ENCODE assay signal across 8 cellular contexts in genomic region chr21:33801424-33802405, GRCh38.
DNase-seq lines count a peak whose midpoint lies in the region; ATAC-seq lines count a peak whose summit lies in the region.

No MANE protein-coding gene starts in this region.

- no peak overlapping the region for H3K4me3 Mint-ChIP-seq in stimulated activated naive CD8-positive, alpha-beta T cell treated with anti-CD3 and anti-CD28 coated beads, Interleukin-15, amount 100 ng/mL, for 72 hours

- no peak for ATAC-seq in stimulated activated naive CD8-positive, alpha-beta T cell treated with anti-CD3 and anti-CD28 coated beads, Interleukin-15, amount 100 ng/mL, for 72 hours
- ATAC-seq in HG03039 (IDR thresholded peaks at IDR 0.05; ENCODE audit: unreplicated experiment): no peak

- no peak overlapping the region for H3K4me2 ChIP-seq in neuronal stem cell (ENCODE audit: insufficient read depth, low read length, poor library complexity, severe bottlenecking)

- no CpG with 5 or more reads among the region's 8 CpGs for WGBS in neuronal stem cell (ENCODE audit: extremely low coverage in 2 of 2, insufficient read length in 2 of 2, insufficient replicate concordance in 1 of 2), 2 donors

- no peak overlapping the region for H3K23ac ChIP-seq in neuronal stem cell (ENCODE audit: low read depth, low read length, poor library complexity)

- no peak overlapping the region for H2BK15ac ChIP-seq in neuronal stem cell (ENCODE audit: low read length)

- no peak overlapping the region for H2AFZ ChIP-seq in neuronal stem cell (ENCODE audit: low read length)

- H2BK120ac ChIP-seq in neuronal stem cell (ENCODE audit: low read depth, low read length): no peak overlapping the region

- H3K36me3 ChIP-seq in neuronal stem cell (replicated peaks in 1 of 2; ENCODE audit: control insufficient read depth in 2 of 2, insufficient read depth in 2 of 2, low read length in 2 of 2): peaks cover 7 to 76% of the 10 kb centered on the region in 2 donors

- no peaks in the 10 kb centered on the region for H3K79me1 ChIP-seq in neuronal stem cell (ENCODE audit: low read depth, low read length)

- peak overlapping the region; percentile 2 for H3K27ac ChIP-seq in neuronal stem cell (replicated peaks; ENCODE audit: low read length)

- H3K9me3 ChIP-seq in neuronal stem cell (replicated peaks in 1 of 2; ENCODE audit: control insufficient read depth in 2 of 2, insufficient read depth in 1 of 2, low read depth in 1 of 2, low read length in 2 of 2): peaks cover 0 to 3% of the 10 kb centered on the region in 2 donors

- H3K4me3 ChIP-seq in neuronal stem cell (ENCODE audit: low read length in 2 of 2): no peak overlapping the region

- H3K9me3 Mint-ChIP-seq in stimulated activated naive CD8-positive, alpha-beta T cell treated with anti-CD3 and anti-CD28 coated beads, Interleukin-15, amount 100 ng/mL, for 72 hours: no peaks in the 10 kb centered on the region

- no peak overlapping the region for H2BK5ac ChIP-seq in neuronal stem cell (ENCODE audit: low read length)

- no peak overlapping the region for H3K4ac ChIP-seq in neuronal stem cell (ENCODE audit: low read length)

- no peak overlapping the region for H2BK12ac ChIP-seq in neuronal stem cell (ENCODE audit: low read length)

- no peaks in the 10 kb centered on the region for H3K27me3 Mint-ChIP-seq in stimulated activated naive CD8-positive, alpha-beta T cell treated with anti-CD3 and anti-CD28 coated beads, Interleukin-15, amount 100 ng/mL, for 72 hours

- no peak overlapping the region for H3K14ac ChIP-seq in neuronal stem cell (ENCODE audit: low read length)

- H3K4me1 Mint-ChIP-seq in stimulated activated naive CD8-positive, alpha-beta T cell treated with anti-CD3 and anti-CD28 coated beads, Interleukin-15, amount 100 ng/mL, for 72 hours: no peaks in the 10 kb centered on the region

- H3K18ac ChIP-seq in neuronal stem cell (ENCODE audit: low read length): no peak overlapping the region

- peak overlapping the region in 1 of 2 donors; percentile 71 for H3K27ac Mint-ChIP-seq in stimulated activated naive CD8-positive, alpha-beta T cell treated with anti-CD3 and anti-CD28 coated beads, Interleukin-15, amount 100 ng/mL, for 72 hours

- no peak overlapping the region for H4K8ac ChIP-seq in neuronal stem cell (ENCODE audit: low read depth, low read length)

- DNase-seq in Daoy (ENCODE audit: low read depth): peak; percentile 95
- peak; percentile 97 for DNase-seq in NCI-H1694 treated with DMSO at 0.1 percent for 48 hours (lab: John Stamatoyannopoulos, UW)
- DNase-seq in astrocyte of the hippocampus (ENCODE audit: low read depth, low spot score): peak; percentile 77
- no peak for DNase-seq in neuronal stem cell (ENCODE audit: low spot score)
- DNase-seq in kidney glomerular epithelial cell (lab: John Stamatoyannopoulos, UW): no peak
- no peak for DNase-seq in stimulated activated naive CD8-positive, alpha-beta T cell treated with anti-CD3 and anti-CD28 coated beads, Interleukin-15, amount 100 ng/mL, for 72 hours
- no peak for DNase-seq in stimulated activated CD4-positive, alpha-beta T cell treated with anti-CD3 and anti-CD28 coated beads, Interleukin-2, amount 100 ng/mL, for 24 hours

- H3K4me1 ChIP-seq in neuronal stem cell (ENCODE audit: control insufficient read depth in 2 of 2, insufficient read depth in 1 of 2, low read depth in 1 of 2, low read length in 2 of 2): peaks cover 8 to 16% of the 10 kb centered on the region in 2 donors

- no peaks in the 10 kb centered on the region for H3K27me3 ChIP-seq in neuronal stem cell (ENCODE audit: control insufficient read depth in 3 of 3, insufficient read depth in 3 of 3, low read depth in 1 of 3, low read length in 3 of 3)

- H2AK5ac ChIP-seq in neuronal stem cell (ENCODE audit: low read depth, low read length): no peak overlapping the region

- H4K91ac ChIP-seq in neuronal stem cell (ENCODE audit: low read depth, low read length, poor library complexity): no peak overlapping the region

- no peak overlapping the region for H3K9ac ChIP-seq in neuronal stem cell (ENCODE audit: low read depth, low read length, poor library complexity)

Comparison
In these comparisons a context has a peak if more than half of its experiments do, and no peak if none do; other contexts are left out.
1. DNase-seq: peak in Daoy (single experiment), NCI-H1694 treated with DMSO at 0.1 percent for 48 hours (single experiment) and astrocyte of the hippocampus (single experiment); none in neuronal stem cell (single experiment), kidney glomerular epithelial cell (single experiment), stimulated activated naive CD8-positive, alpha-beta T cell treated with anti-CD3 and anti-CD28 coated beads, Interleukin-15, amount 100 ng/mL, for 72 hours (0 of 2) and stimulated activated CD4-positive, alpha-beta T cell treated with anti-CD3 and anti-CD28 coated beads, Interleukin-2, amount 100 ng/mL, for 24 hours (0 of 2).